In the genomic region with DNA sequence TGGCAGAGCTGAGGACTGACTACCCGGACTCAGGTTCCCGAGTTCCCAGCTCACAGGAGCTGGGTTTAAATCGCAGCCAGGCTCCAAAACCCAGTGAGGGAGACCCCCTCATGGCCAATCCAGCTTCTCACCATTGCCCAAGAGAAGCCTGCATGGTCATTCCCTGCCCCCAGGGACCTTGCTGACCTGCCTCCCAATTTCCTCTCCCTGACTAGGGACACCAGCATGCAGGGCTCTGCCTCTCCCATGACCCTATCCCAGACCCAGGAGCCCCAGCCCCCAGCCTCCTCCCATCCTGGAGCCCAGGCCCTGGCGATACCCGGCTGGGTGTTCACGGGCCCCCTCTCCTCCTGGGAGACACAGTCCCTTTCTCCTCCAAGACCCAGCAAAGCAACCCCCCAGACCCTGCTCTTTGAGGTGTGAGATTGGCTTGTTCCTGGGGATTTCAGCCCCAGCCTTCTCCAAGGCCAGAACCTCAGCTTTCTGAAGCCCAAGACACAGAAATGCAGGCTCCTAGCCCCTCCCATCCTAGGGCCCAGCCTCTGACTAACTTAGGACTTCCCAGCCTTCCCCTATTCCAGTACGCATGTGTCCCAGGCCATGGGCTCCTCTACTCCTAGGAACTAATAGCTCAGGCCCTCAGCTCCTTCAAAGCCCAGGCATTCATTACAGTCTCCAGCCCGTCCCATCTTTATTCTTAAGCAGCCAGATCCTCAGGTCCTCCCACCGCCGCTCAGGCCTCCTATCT, we compare ENCODE assay signal across 8 cellular contexts. TPM values are rescaled to one million over a fixed set of nuclear protein-coding genes. Genes with fewer than 3 reads are reported as not detected.
DNase-seq lines count a peak whose midpoint lies in the region; ATAC-seq and TF ChIP-seq lines count a peak whose summit lies in the region.

No MANE protein-coding gene starts in this region.

- H3K4me3 ChIP-seq in DOHH2 (ENCODE audit: low read length) (peak overlapping the region; percentile 81), adrenal gland (peak overlapping the region in 3 of 4 donors; percentile 44 to 91 (median 57)), psoas muscle (peak overlapping the region; percentile 81)

- no peaks in the 10 kb centered on the region for H3K9me2 ChIP-seq in DOHH2 (replicated peaks; ENCODE audit: control insufficient read depth, low read length)

- H3K79me2 ChIP-seq in DOHH2 (ENCODE audit: control insufficient read depth, low read length) = peaks cover 53% of the 10 kb centered on the region

- no peak for TF ChIP-seq CTCF in DOHH2 (IDR thresholded peaks at IDR 0.05; ENCODE audit: low read depth, low read length, poor library complexity, severe bottlenecking)
- TF ChIP-seq CTCF in adrenal gland (IDR thresholded peaks at IDR 0.05) = no peak
- no peak for TF ChIP-seq CTCF in psoas muscle (IDR thresholded peaks at IDR 0.05)
- TF ChIP-seq CTCF in GM10266 (IDR thresholded peaks at IDR 0.05; ENCODE audit: control insufficient read depth, insufficient read depth, low read depth, missing control alignments) = no peak

- ATAC-seq in left ventricle myocardium superior = peak; percentile 60
- ATAC-seq in psoas muscle = peak; percentile 21 to 64 (median 46)
- ATAC-seq in HG03095 (IDR thresholded peaks at IDR 0.05; ENCODE audit: unreplicated experiment) = no peak

- H3K36me3 ChIP-seq in DOHH2 (ENCODE audit: control insufficient read depth, low read length) = peaks cover 28% of the 10 kb centered on the region
- H3K36me3 ChIP-seq in adrenal gland (replicated peaks in 1 of 2) = peaks cover 0 to 26% of the 10 kb centered on the region in 2 donors
- H3K36me3 ChIP-seq in psoas muscle (ENCODE audit: insufficient read depth in 1 of 2, low read depth in 1 of 2) = peaks cover 0 to 24% of the 10 kb centered on the region in 2 donors

- peaks cover 20% of the 10 kb centered on the region for H3K4me1 ChIP-seq in DOHH2 (ENCODE audit: control insufficient read depth, low read length)
- H3K4me1 ChIP-seq in adrenal gland (replicated peaks in 1 of 2) = peaks cover 18 to 27% of the 10 kb centered on the region in 2 donors
- H3K4me1 ChIP-seq in psoas muscle = peaks cover 57% of the 10 kb centered on the region

- WGBS in adrenal gland, 4 donors = 22 to 37% (median 31%) methylated on average over 9 to 10 of the region's 10 CpGs
- 14 to 21% (median 17%) methylated on average over 10 of the region's 10 CpGs for WGBS in psoas muscle, 3 donors

- peak in 1 of 2 donors; percentile 83 for TF ChIP-seq POLR2A in adrenal gland (IDR thresholded peaks at IDR 0.05)

- H3K4me2 ChIP-seq in DOHH2 (ENCODE audit: low read length) = peak overlapping the region; percentile 87

- no peaks in the 10 kb centered on the region for H3K9me3 ChIP-seq in DOHH2 (ENCODE audit: control insufficient read depth, insufficient read depth, low read length)
- H3K9me3 ChIP-seq in adrenal gland (replicated peaks in 1 of 3) = no peaks in the 10 kb centered on the region
- no peaks in the 10 kb centered on the region for H3K9me3 ChIP-seq in psoas muscle

- no peaks in the 10 kb centered on the region for H3K27me3 ChIP-seq in DOHH2 (ENCODE audit: control insufficient read depth, low read length)
- H3K27me3 ChIP-seq in adrenal gland = no peaks in the 10 kb centered on the region
- no peaks in the 10 kb centered on the region for H3K27me3 ChIP-seq in psoas muscle (ENCODE audit: insufficient read depth in 3 of 3, low read length in 2 of 3)

- intact Hi-C loops in adrenal gland (cut with DNase I) (no loop called here), left ventricle myocardium superior (cut with micrococcal nuclease) (no loop called here), psoas muscle (cut with DNase I) (loop anchor here (5.0 to 10.0 kb wide), 3 partner anchors 80 to 213 kb away; partner anchors contain the start of genes HRC (in 1 of the 2), KCNA7 (in 1 of the 2) and TRPM4 (in 1 of the 2))

- H3F3A ChIP-seq in DOHH2 (ENCODE audit: control insufficient read depth, insufficient read depth) = no peaks in the 10 kb centered on the region

- DNase-seq in Kasumi-1 (lab: John Stamatoyannopoulos, UW) = peak; percentile 77 to 86
- peak; percentile 72 to 87 (median 81) for DNase-seq in adrenal gland
- peak; percentile 61 for DNase-seq in left ventricle myocardium superior
- DNase-seq in psoas muscle = peak; percentile 61 to 77
- DNase-seq in GM10266 (ENCODE audit: extremely low spot score) = no peak
- DNase-seq in 8988T = no peak

- H3K27ac ChIP-seq in DOHH2 (ENCODE audit: low read depth, low read length) (0 out of 2 replicates have a peak overlapping the region, but pooled peaks have one; percentile 22), adrenal gland (peak overlapping the region; percentile 70 to 96 (median 88)), psoas muscle (peak overlapping the region; percentile 90)

- H4K20me1 ChIP-seq in DOHH2 (ENCODE audit: control insufficient read depth, insufficient read depth, low read depth, low read length) = no peaks in the 10 kb centered on the region

RNA-seq across cellular contexts. Expression of gene GYS1, which starts 1.1 kb away (rescaled TPM):
- 10 to 100 TPM; 23.7 to 63.9 (median 39.5) TPM for total RNA-seq in adrenal gland
- 10 to 100 TPM; 35.2 to 45.9 (median 37.7) TPM for polyA plus RNA-seq in adrenal gland
- 103 TPM for total RNA-seq in left ventricle myocardium superior
- 100 to 1,000 TPM; 147 to 331 (median 238) TPM for total RNA-seq in psoas muscle
- 10 to 100 TPM; 30.9 to 61.3 (median 58.9) TPM for polyA plus RNA-seq in psoas muscle

RNA-seq across cellular contexts. Expression of gene RUVBL2, which starts 1.7 kb away (rescaled TPM):
- total RNA-seq in adrenal gland = 100 to 1,000 TPM in 1 of 8 donors, 10 to 100 TPM in 7; 45.4 to 143 (median 75.6) TPM
- polyA plus RNA-seq in adrenal gland = 10 to 100 TPM; 41.3 to 93.3 (median 70.7) TPM
- total RNA-seq in left ventricle myocardium superior = 44.4 TPM
- 10 to 100 TPM; 61.1 to 87.4 (median 81.8) TPM for total RNA-seq in psoas muscle
- 10 to 100 TPM; 62.7 to 76.5 (median 69.5) TPM for polyA plus RNA-seq in psoas muscle

RNA-seq across cellular contexts. Expression of gene LHB, which starts 24.9 kb away (rescaled TPM):
- 1 to 10 TPM in 2 of 8 donors, under 1 TPM in 1, not detected in 5; 0.74 to 6.5 (median 1.0) TPM for total RNA-seq in adrenal gland
- 1 to 10 TPM in 2 of 3 donors, under 1 TPM in 1; 0.38 to 8.8 (median 6.0) TPM for polyA plus RNA-seq in adrenal gland
- total RNA-seq in left ventricle myocardium superior = not detected
- not detected for total RNA-seq in psoas muscle
- under 1 TPM in 1 of 3 donors, not detected in 2; 0.32 TPM for polyA plus RNA-seq in psoas muscle

RNA-seq across cellular contexts. Expression of gene FTL, which starts 26.9 kb away (rescaled TPM):
- total RNA-seq in adrenal gland (over 10,000 TPM in 1 of 8 donors, 1,000 to 10,000 TPM in 7; 3,284 to 11,726 (median 4,214) TPM), left ventricle myocardium superior (684 TPM), psoas muscle (1,000 to 10,000 TPM in 3 of 4 donors, 100 to 1,000 TPM in 1; 802 to 2,269 (median 1,158) TPM)
- polyA plus RNA-seq in adrenal gland (1,000 to 10,000 TPM; 2,288 to 7,123 (median 4,274) TPM), psoas muscle (1,000 to 10,000 TPM; 1,296 to 1,753 (median 1,467) TPM)

RNA-seq across cellular contexts. Expression of gene CGB3, which starts 32.1 kb away (rescaled TPM):
- not detected for total RNA-seq in adrenal gland
- not detected for polyA plus RNA-seq in adrenal gland
- total RNA-seq in left ventricle myocardium superior = not detected
- total RNA-seq in psoas muscle = not detected
- polyA plus RNA-seq in psoas muscle = not detected

Comparison
In these comparisons a context has a peak if more than half of its experiments do, and no peak if none do; other contexts are left out.
1. H3K27ac ChIP-seq: peak in every context shown above with its lines; median percentile 90 in psoas muscle; 88 in adrenal gland; 22 in DOHH2.
2. DNase-seq: peak in Kasumi-1 (2 of 2), adrenal gland (7 of 7), left ventricle myocardium superior (single experiment) and psoas muscle (2 of 2); none in GM10266 (single experiment) and 8988T (single experiment).
3. intact Hi-C loops: an anchor here in psoas muscle (5.0 to 10.0 kb wide); none called in adrenal gland and left ventricle myocardium superior.
4. Peak in every context shown above with its lines, with median percentiles within 50 percentile points of each other: H3K4me3 ChIP-seq.